Comparison of ENCODE assay signal across 1 cellular context in genomic region chr16:64375386-64375980, GRCh38.
TF ChIP-seq lines count a peak whose summit lies in the region.

No MANE protein-coding gene starts in this region.

TF ChIP-seq in SK-N-SH treated with all-trans-retinoic acid at 6 μM for 48 hours, 23 proteins besides CTCF, POLR2A, EP300 and RAD21 (continued from another document):
- TF ChIP-seq CREB5 (CRISPR knock-in tag; IDR thresholded peaks at IDR 0.05; ENCODE audit: low read depth) (no peak), SNAI2 (CRISPR knock-in tag; IDR thresholded peaks at IDR 0.05) (no peak), PATZ1 (CRISPR knock-in tag; IDR thresholded peaks at IDR 0.05; ENCODE audit: borderline replicate concordance) (no peak), ARNTL (CRISPR knock-in tag; IDR thresholded peaks at IDR 0.05; ENCODE audit: borderline replicate concordance, low read depth) (no peak), BACH2 (CRISPR knock-in tag; IDR thresholded peaks at IDR 0.05; ENCODE audit: borderline replicate concordance) (no peak), ISL1 (CRISPR knock-in tag; IDR thresholded peaks at IDR 0.05) (no peak), CSRNP3 (CRISPR knock-in tag; IDR thresholded peaks at IDR 0.05) (no peak), ZFP30 (CRISPR knock-in tag; IDR thresholded peaks at IDR 0.05) (no peak), PPARA (CRISPR knock-in tag; IDR thresholded peaks at IDR 0.05; ENCODE audit: borderline replicate concordance) (no peak), TOX (CRISPR knock-in tag; IDR thresholded peaks at IDR 0.05; ENCODE audit: borderline replicate concordance) (no peak), ZNF8 (CRISPR knock-in tag; IDR thresholded peaks at IDR 0.05) (no peak), CSDC2 (CRISPR knock-in tag; IDR thresholded peaks at IDR 0.05) (no peak), ZNF70 (CRISPR knock-in tag; IDR thresholded peaks at IDR 0.05) (no peak), ZNF565 (CRISPR knock-in tag; conservative IDR thresholded peaks at IDR 0.05; ENCODE audit: low read depth) (no peak), ESRRG (CRISPR knock-in tag; IDR thresholded peaks at IDR 0.05) (no peak), ZC3H10 (CRISPR knock-in tag; IDR thresholded peaks at IDR 0.05) (no peak), GLIS3 (CRISPR knock-in tag; IDR thresholded peaks at IDR 0.05) (no peak)
